16 cellular contexts compared by ENCODE assay signal in genomic region chr15:33131880-33132279, GRCh38.
A peak's percentile ranks its signal among the peaks of the same experiment; 100 is the strongest.
DNase-seq lines count a peak whose midpoint lies in the region; ATAC-seq, FAIRE-seq and TF ChIP-seq lines count a peak whose summit lies in the region.
"Had no signal": no experiment of that assay in that cellular context is flagged by ENCODE, and none has a peak within 500 bp of the region (broad histone marks: within the 10 kb centered on the region; RNA-seq: fewer than 3 reads in every experiment).

No MANE protein-coding gene starts in this region.

- H3K4me3 ChIP-seq in right cardiac atrium (ENCODE audit: low read length) (no peak overlapping the region), mammary epithelial cell (replicated peaks in 1 of 3; ENCODE audit: insufficient read depth in 1 of 3, low read depth in 2 of 3, low read length in 3 of 3) (peak overlapping the region in 1 of 3 experiments; percentile 10)
- H3K4me3 ChIP-seq: K562, prostate gland had no signal

- no peaks in the 10 kb centered on the region for H4K20me1 ChIP-seq in mammary epithelial cell (ENCODE audit: insufficient read depth, low read length)

- H3K4me1 ChIP-seq in right cardiac atrium (ENCODE audit: control insufficient read depth, insufficient read depth, low read length) (no peaks in the 10 kb centered on the region), mammary epithelial cell (ENCODE audit: insufficient read depth, low read length) (peaks cover 29% of the 10 kb centered on the region)
- H3K4me1 ChIP-seq: prostate gland had no signal

- intact Hi-C loops in left ventricle myocardium superior (cut with micrococcal nuclease) (loop anchor here (2.0 to 5.0 kb wide), 2 partner anchors 45 to 110 kb away; no protein-coding TSS in a partner anchor), right cardiac atrium (cut with DNase I) (loop anchor here in 3 of 4 donors (5.0 to 10.0 kb wide), 5 partner anchors 45 to 477 kb away; partner anchors contain the start of gene FMN1 (in 1 of the 3)), mammary epithelial cell (cut with micrococcal nuclease) (loop anchor here (1.0 to 10.0 kb wide), 7 partner anchors 42 to 470 kb away; no protein-coding TSS in a partner anchor)

- peak; percentile 18 for ATAC-seq in left ventricle myocardium superior
- no peak for ATAC-seq in right cardiac atrium
- ATAC-seq in GM19463 (IDR thresholded peaks at IDR 0.05; ENCODE audit: unreplicated experiment): no peak
- ATAC-seq: activated CD8-positive, alpha-beta T cell treated with anti-CD3 and anti-CD28 coated beads for 36 hours had no signal

- no peak for TF ChIP-seq CTCF in mammary epithelial cell (conservative IDR thresholded peaks at IDR 0.05 in 1 of 2, IDR thresholded peaks at IDR 0.05 in 1 of 2; ENCODE audit: extremely low read depth in 1 of 2, insufficient read depth in 1 of 2, low read depth in 1 of 2, low read length in 2 of 2)

- FAIRE-seq in urothelium cell line (lab: Jason Lieb, UNC) (no peak), GM12892 (lab: Jason Lieb, UNC) (no peak)
- FAIRE-seq: islet of Langerhans, K562 had no signal

- no peaks in the 10 kb centered on the region for H3K36me3 ChIP-seq in mammary epithelial cell (ENCODE audit: insufficient read depth, low read length)
- H3K36me3 ChIP-seq: prostate gland had no signal

- no peak for DNase-seq in left ventricle myocardium superior
- no peak for DNase-seq in right cardiac atrium
- peak; percentile 56 for DNase-seq in mammary epithelial cell
- peak; percentile 38 for DNase-seq in kidney tubule cell (ENCODE audit: low spot score)
- peak; percentile 36 for DNase-seq in urothelium cell line (ENCODE audit: low spot score)
- no peak for DNase-seq in GM12892 (ENCODE audit: insufficient read length)
- DNase-seq in AG08396 (ENCODE audit: low spot score): no peak
- DNase-seq: activated CD8-positive, alpha-beta T cell treated with anti-CD3 and anti-CD28 coated beads for 36 hours; aorta; effector CD4-positive, alpha-beta T cell; NCI-H345; stimulated activated naive CD4-positive, alpha-beta T cell treated with Interleukin-2 at 50 U/mL for 16 hours had no signal

- H3K27me3 ChIP-seq in right cardiac atrium (ENCODE audit: control insufficient read depth, insufficient read depth): no peaks in the 10 kb centered on the region
- H3K27me3 ChIP-seq in mammary epithelial cell (ENCODE audit: insufficient read depth, low read length): no peaks in the 10 kb centered on the region

- dilution Hi-C loops in mammary epithelial cell (cut with HindIII; ENCODE audit: low sequenced_read_pairs): no loop called here

- no TSS peak for BruUV-seq in mammary epithelial cell (replicated peaks; lab: Mats Ljungman, UMichigan)

- WGBS in right cardiac atrium: 37% methylated on average over 2 of the region's 2 CpGs
- 92% methylated on average over 2 of the region's 2 CpGs for WGBS in mammary epithelial cell (ENCODE audit: low coverage, missing lambda C conversion rate)

- no peaks in the 10 kb centered on the region for H3K9me3 ChIP-seq in right cardiac atrium (ENCODE audit: control insufficient read depth, low read length)
- no peaks in the 10 kb centered on the region for H3K9me3 ChIP-seq in mammary epithelial cell (replicated peaks; ENCODE audit: insufficient read depth, low read length)
- H3K9me3 ChIP-seq: prostate gland had no signal

- H3K9ac ChIP-seq in mammary epithelial cell (ENCODE audit: insufficient read depth, low read length): no peak overlapping the region

- H3K27ac ChIP-seq in right cardiac atrium (ENCODE audit: low read length) (no peak overlapping the region), mammary epithelial cell (ENCODE audit: insufficient read depth, low read depth, low read length) (peak overlapping the region; percentile 7)
- H3K27ac ChIP-seq: prostate gland had no signal

- no peak for TF ChIP-seq POLR2A in GM12892 (IDR thresholded peaks at IDR 0.05; ENCODE audit: low read depth, low read length)

- H3K4me2 ChIP-seq in mammary epithelial cell (ENCODE audit: insufficient read depth, low read depth, low read length): peak overlapping the region; percentile 74

- CTCF ChIA-PET in mammary epithelial cell (lab: Charles Lee; ENCODE audit: low non-redundant PET): interaction anchor here (0.7 to 1.3 kb wide), 4 partner anchors 18 to 118 kb away, joined by 3 to 18 read pairs (median 11); no protein-coding TSS in a partner anchor

- H2AFZ ChIP-seq in mammary epithelial cell (ENCODE audit: low read depth, low read length): peak overlapping the region; percentile 55

- no peaks in the 10 kb centered on the region for H3K79me2 ChIP-seq in mammary epithelial cell (ENCODE audit: insufficient read depth, low read length)

- in situ Hi-C loops in mammary epithelial cell (cut with MboI; ENCODE audit: low sequenced_read_pairs in 2 of 2): loop anchor here (5.0 to 25.0 kb wide), 8 partner anchors 40 to 487 kb away; partner anchors contain the start of gene SCG5 (in 1 of the 2)

Comparison
In these comparisons a context has a peak if more than half of its experiments do, and no peak if none do; other contexts are left out.
1. DNase-seq: peak in mammary epithelial cell (single experiment), kidney tubule cell (single experiment) and urothelium cell line (single experiment); none in left ventricle myocardium superior (single experiment), right cardiac atrium (0 of 3), GM12892 (single experiment) and AG08396 (single experiment).